In the genomic region with DNA sequence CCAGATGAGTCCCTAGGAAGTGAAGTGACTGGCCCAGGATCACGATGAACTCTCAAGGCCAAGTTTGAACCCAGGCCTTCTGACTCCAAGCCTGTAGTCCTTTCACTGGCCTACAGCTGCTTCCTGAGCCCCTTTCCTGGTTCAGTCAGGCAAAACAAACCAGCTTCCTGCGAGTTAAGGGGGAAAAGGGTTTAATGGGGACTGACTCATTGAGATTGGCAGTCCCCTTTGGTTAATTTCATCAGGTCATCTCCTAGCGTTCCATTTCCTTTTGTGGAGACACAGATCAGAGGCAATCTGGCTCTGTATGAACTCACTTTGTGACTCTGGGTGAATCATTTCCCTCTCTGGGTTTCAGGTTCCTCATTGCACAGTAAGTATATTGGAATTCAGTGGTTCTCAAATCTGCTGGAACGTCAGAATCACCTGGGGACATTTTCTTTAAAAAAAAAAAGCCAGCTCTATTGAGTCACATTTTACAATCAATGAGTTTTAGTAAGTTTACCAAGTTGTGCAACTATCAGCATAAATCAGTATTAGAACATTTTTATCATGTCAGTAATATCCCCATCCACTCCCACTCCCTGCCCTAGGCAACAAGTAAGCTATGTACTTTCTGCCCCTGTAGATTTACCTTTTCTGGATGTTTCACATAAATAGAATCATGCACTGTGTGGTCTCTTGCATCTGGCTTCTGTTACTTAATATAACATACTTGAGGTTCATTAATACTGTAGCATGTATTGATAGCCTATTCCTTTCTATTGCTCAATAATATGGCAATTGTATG, we compare ENCODE assay signal across 9 cellular contexts.
DNase-seq lines count a peak whose midpoint lies in the region; ATAC-seq and TF ChIP-seq lines count a peak whose summit lies in the region.
"Had no signal": no experiment of that assay in that cellular context is flagged by ENCODE, and none has a peak within 500 bp of the region (broad histone marks: within the 10 kb centered on the region; RNA-seq: fewer than 3 reads in every experiment).

No MANE protein-coding gene starts in this region.

- no peak for DNase-seq in activated T-cell treated with anti-CD3 and anti-CD28 coated beads, Interleukin-2, amount 50 U/mL, for 4 hours
- DNase-seq in activated T-cell treated with anti-CD3 and anti-CD28 coated beads for 4 hours (no peak), SW480 (ENCODE audit: low spot score) (peak; percentile 94), hepatic stellate cell (ENCODE audit: low spot score) (peak; percentile 75), transverse colon (no peak), NCI-H446 (lab: John Stamatoyannopoulos, UW) (no peak), NCI-H526 (lab: John Stamatoyannopoulos, UW) (no peak)
- DNase-seq in central memory CD4-positive, alpha-beta T cell: no peak
- DNase-seq: hippocampal formation had no signal

- no peaks in the 10 kb centered on the region for H3K36me3 Mint-ChIP-seq in activated T-cell treated with anti-CD3 and anti-CD28 coated beads, Interleukin-2, amount 50 U/mL, for 4 hours (ENCODE audit: insufficient read depth)

- H3K27me3 Mint-ChIP-seq in activated T-cell treated with anti-CD3 and anti-CD28 coated beads, Interleukin-2, amount 50 U/mL, for 4 hours (ENCODE audit: low read depth): no peaks in the 10 kb centered on the region

- no peaks in the 10 kb centered on the region for H3K27me3 ChIP-seq in transverse colon

- TF ChIP-seq POLR2A in transverse colon (IDR thresholded peaks at IDR 0.05): no peak

- peaks cover 18% of the 10 kb centered on the region for H3K4me1 Mint-ChIP-seq in activated T-cell treated with anti-CD3 and anti-CD28 coated beads, Interleukin-2, amount 50 U/mL, for 4 hours (ENCODE audit: low read depth)

- H3K4me3 ChIP-seq in transverse colon: no peak overlapping the region

- peaks cover 18 to 43% (median 23%) of the 10 kb centered on the region in 4 donors for H3K4me1 ChIP-seq in transverse colon

- in situ Hi-C loops in transverse colon (cut with MboI; ENCODE audit: low pct_ligation_motif_present in 1 of 4, low pct_unique_long_range_greater_than_20kb in 1 of 4, low sequenced_read_pairs in 3 of 4): no loop called here

- H3K27ac ChIP-seq in transverse colon: peak overlapping the region; percentile 58 to 79 (median 74)

- no peaks in the 10 kb centered on the region for H3K9me3 ChIP-seq in transverse colon

- no peaks in the 10 kb centered on the region for H3K9me3 Mint-ChIP-seq in activated T-cell treated with anti-CD3 and anti-CD28 coated beads, Interleukin-2, amount 50 U/mL, for 4 hours

- WGBS in transverse colon (ENCODE audit: low coverage in 1 of 2), 2 donors: 24% methylated on average over 2 to 4 of the region's 4 CpGs

- peak; percentile 28 to 67 for ATAC-seq in activated T-cell treated with anti-CD3 and anti-CD28 coated beads, Interleukin-2, amount 50 U/mL, for 4 hours

- TF ChIP-seq CTCF in transverse colon (IDR thresholded peaks at IDR 0.05): peak in 1 of 5 experiments; percentile 6

- no peak overlapping the region for H3K4me3 Mint-ChIP-seq in activated T-cell treated with anti-CD3 and anti-CD28 coated beads, Interleukin-2, amount 50 U/mL, for 4 hours

- intact Hi-C loops in transverse colon (cut with DNase I; ENCODE audit: low total_unique reads): loop anchor here (5.0 kb wide), 1 partner anchor 362 kb away; no protein-coding TSS in a partner anchor

- no peak for TF ChIP-seq EP300 in transverse colon (IDR thresholded peaks at IDR 0.05; ENCODE audit: low read depth)

- H3K36me3 ChIP-seq in transverse colon: no peaks in the 10 kb centered on the region

Comparison
In these comparisons a context has a peak if more than half of its experiments do, and no peak if none do; other contexts are left out.
1. DNase-seq: peak in SW480 (single experiment) and hepatic stellate cell (single experiment); none in activated T-cell treated with anti-CD3 and anti-CD28 coated beads, Interleukin-2, amount 50 U/mL, for 4 hours (single experiment), activated T-cell treated with anti-CD3 and anti-CD28 coated beads for 4 hours (single experiment), transverse colon (single experiment), NCI-H446 (0 of 2), central memory CD4-positive, alpha-beta T cell (single experiment) and NCI-H526 (0 of 2).